Comparison of ENCODE assay signal across 8 cellular contexts in genomic region chr1:8985915-8986813, GRCh38. TPM values are rescaled to one million over a fixed set of nuclear protein-coding genes. Genes with fewer than 3 reads are reported as not detected.
DNase-seq lines count a peak whose midpoint lies in the region; ATAC-seq and TF ChIP-seq lines count a peak whose summit lies in the region.

No MANE protein-coding gene starts in this region.

- H3K4me3 ChIP-seq in right atrium auricular region, result no peak overlapping the region

- H3K36me3 Mint-ChIP-seq in T-helper 2 cell treated with Interferon-gamma antibody and Interleukin-4, amounts not matched to agents 5 μg/mL and 100 μg/mL, for 36 hours (ENCODE audit: low read depth), result no peaks in the 10 kb centered on the region
- H3K36me3 Mint-ChIP-seq in activated naive CD8-positive, alpha-beta T cell treated with anti-CD3 and anti-CD28 coated beads for 36 hours, result no peaks in the 10 kb centered on the region
- no peaks in the 10 kb centered on the region for H3K36me3 Mint-ChIP-seq in stimulated activated naive B cell treated with anti-CD40 and anti-IgM and Interleukin-4, amounts not matched to agents 10 μg/mL and 1 μg/mL and 100 μg/mL, for 72 hours
- H3K36me3 Mint-ChIP-seq in mesothelial cell of epicardium, result no peaks in the 10 kb centered on the region

- no peak for DNase-seq in T-helper 2 cell treated with Interferon-gamma antibody and Interleukin-4, amounts not matched to agents 5 μg/mL and 100 μg/mL, for 36 hours (ENCODE audit: low spot score)
- DNase-seq in T-helper 2 cell (no peak), right atrium auricular region (ENCODE audit: low spot score) (peak; percentile 84), NCI-H187 treated with DMSO at 0.1 percent for 48 hours (lab: John Stamatoyannopoulos, UW) (no peak), mesothelial cell of epicardium (ENCODE audit: low spot score in 2 of 2, unreplicated experiment in 2 of 2) (no peak)
- DNase-seq in activated naive CD8-positive, alpha-beta T cell treated with anti-CD3 and anti-CD28 coated beads for 36 hours, result no peak
- DNase-seq in stimulated activated naive B cell treated with anti-CD40 and anti-IgM and Interleukin-4, amounts not matched to agents 10 μg/mL and 1 μg/mL and 100 μg/mL, for 72 hours, result no peak
- DNase-seq in stimulated activated naive CD4-positive, alpha-beta T cell (lab: John Stamatoyannopoulos, UW), result no peak

- peaks cover 0 to 20% of the 10 kb centered on the region in 2 donors for H3K4me1 ChIP-seq in right atrium auricular region

- H3K36me3 ChIP-seq in right atrium auricular region, result no peaks in the 10 kb centered on the region

- no peaks in the 10 kb centered on the region for H3K9me3 Mint-ChIP-seq in T-helper 2 cell treated with Interferon-gamma antibody and Interleukin-4, amounts not matched to agents 5 μg/mL and 100 μg/mL, for 36 hours
- H3K9me3 Mint-ChIP-seq in activated naive CD8-positive, alpha-beta T cell treated with anti-CD3 and anti-CD28 coated beads for 36 hours, result no peaks in the 10 kb centered on the region
- no peaks in the 10 kb centered on the region for H3K9me3 Mint-ChIP-seq in stimulated activated naive B cell treated with anti-CD40 and anti-IgM and Interleukin-4, amounts not matched to agents 10 μg/mL and 1 μg/mL and 100 μg/mL, for 72 hours
- peaks cover under 1% of the 10 kb centered on the region for H3K9me3 Mint-ChIP-seq in mesothelial cell of epicardium

- peak overlapping the region; percentile 63 for H3K4me3 Mint-ChIP-seq in T-helper 2 cell treated with Interferon-gamma antibody and Interleukin-4, amounts not matched to agents 5 μg/mL and 100 μg/mL, for 36 hours
- H3K4me3 Mint-ChIP-seq in activated naive CD8-positive, alpha-beta T cell treated with anti-CD3 and anti-CD28 coated beads for 36 hours, result peak overlapping the region; percentile 57
- H3K4me3 Mint-ChIP-seq in stimulated activated naive B cell treated with anti-CD40 and anti-IgM and Interleukin-4, amounts not matched to agents 10 μg/mL and 1 μg/mL and 100 μg/mL, for 72 hours, result no peak overlapping the region
- H3K4me3 Mint-ChIP-seq in mesothelial cell of epicardium, result no peak overlapping the region

- H3K27me3 ChIP-seq in right atrium auricular region, result no peaks in the 10 kb centered on the region

- H3K4me1 Mint-ChIP-seq in T-helper 2 cell treated with Interferon-gamma antibody and Interleukin-4, amounts not matched to agents 5 μg/mL and 100 μg/mL, for 36 hours (ENCODE audit: low read depth), result peaks cover 28% of the 10 kb centered on the region
- peaks cover 29% of the 10 kb centered on the region for H3K4me1 Mint-ChIP-seq in activated naive CD8-positive, alpha-beta T cell treated with anti-CD3 and anti-CD28 coated beads for 36 hours
- H3K4me1 Mint-ChIP-seq in stimulated activated naive B cell treated with anti-CD40 and anti-IgM and Interleukin-4, amounts not matched to agents 10 μg/mL and 1 μg/mL and 100 μg/mL, for 72 hours, result peaks cover 10 to 16% of the 10 kb centered on the region in 2 donors
- no peaks in the 10 kb centered on the region for H3K4me1 Mint-ChIP-seq in mesothelial cell of epicardium

- TF ChIP-seq CTCF in right atrium auricular region (IDR thresholded peaks at IDR 0.05), result no peak
- no peak for TF ChIP-seq CTCF in mesothelial cell of epicardium (IDR thresholded peaks at IDR 0.05; ENCODE audit: unreplicated experiment)

- no peak for ATAC-seq in stimulated activated naive B cell treated with anti-CD40 and anti-IgM and Interleukin-4, amounts not matched to agents 10 μg/mL and 1 μg/mL and 100 μg/mL, for 72 hours (replicated peaks)

- peak overlapping the region; percentile 87 for H3K27ac Mint-ChIP-seq in T-helper 2 cell treated with Interferon-gamma antibody and Interleukin-4, amounts not matched to agents 5 μg/mL and 100 μg/mL, for 36 hours
- H3K27ac Mint-ChIP-seq in activated naive CD8-positive, alpha-beta T cell treated with anti-CD3 and anti-CD28 coated beads for 36 hours, result peak overlapping the region; percentile 87
- H3K27ac Mint-ChIP-seq in stimulated activated naive B cell treated with anti-CD40 and anti-IgM and Interleukin-4, amounts not matched to agents 10 μg/mL and 1 μg/mL and 100 μg/mL, for 72 hours, result peak overlapping the region; percentile 2
- H3K27ac Mint-ChIP-seq in mesothelial cell of epicardium, result no peak overlapping the region

- peak overlapping the region; percentile 62 to 70 for H3K27ac ChIP-seq in right atrium auricular region

- H3K9me3 ChIP-seq in right atrium auricular region, result no peaks in the 10 kb centered on the region

- peaks cover 3% of the 10 kb centered on the region for H3K27me3 Mint-ChIP-seq in T-helper 2 cell treated with Interferon-gamma antibody and Interleukin-4, amounts not matched to agents 5 μg/mL and 100 μg/mL, for 36 hours (ENCODE audit: low read depth)
- no peaks in the 10 kb centered on the region for H3K27me3 Mint-ChIP-seq in activated naive CD8-positive, alpha-beta T cell treated with anti-CD3 and anti-CD28 coated beads for 36 hours
- H3K27me3 Mint-ChIP-seq in stimulated activated naive B cell treated with anti-CD40 and anti-IgM and Interleukin-4, amounts not matched to agents 10 μg/mL and 1 μg/mL and 100 μg/mL, for 72 hours, result peaks cover 10 to 14% of the 10 kb centered on the region in 2 donors
- H3K27me3 Mint-ChIP-seq in mesothelial cell of epicardium (ENCODE audit: low read depth), result no peaks in the 10 kb centered on the region

RNA-seq across cellular contexts. Expression of gene SLC2A7, which starts 40.1 kb away (rescaled TPM):
- total RNA-seq in activated naive CD8-positive, alpha-beta T cell treated with anti-CD3 and anti-CD28 coated beads for 36 hours, result under 1 TPM in 1 of 2 experiments, not detected in 1; 0.14 TPM
- total RNA-seq in right atrium auricular region, result not detected
- total RNA-seq in mesothelial cell of epicardium, result not detected in 3 replicates

RNA-seq across cellular contexts. Expression of gene CA6, which starts 40.5 kb away (rescaled TPM):
- total RNA-seq in activated naive CD8-positive, alpha-beta T cell treated with anti-CD3 and anti-CD28 coated beads for 36 hours, result 10 to 100 TPM; 12.3 to 13.7 TPM
- total RNA-seq in right atrium auricular region, result not detected
- total RNA-seq in mesothelial cell of epicardium, result not detected in 3 replicates

Comparison
In these comparisons a context has a peak if more than half of its experiments do, and no peak if none do; other contexts are left out.
1. H3K4me3 Mint-ChIP-seq: peak in T-helper 2 cell treated with Interferon-gamma antibody and Interleukin-4, amounts not matched to agents 5 μg/mL and 100 μg/mL, for 36 hours (single experiment) and activated naive CD8-positive, alpha-beta T cell treated with anti-CD3 and anti-CD28 coated beads for 36 hours (single experiment); none in stimulated activated naive B cell treated with anti-CD40 and anti-IgM and Interleukin-4, amounts not matched to agents 10 μg/mL and 1 μg/mL and 100 μg/mL, for 72 hours (0 of 2) and mesothelial cell of epicardium (single experiment).
2. RNA of gene CA6, which starts 40.5 kb away (total RNA-seq): 12.3 to 13.7 TPM in activated naive CD8-positive, alpha-beta T cell treated with anti-CD3 and anti-CD28 coated beads for 36 hours; not detected in right atrium auricular region and not detected in mesothelial cell of epicardium; every median in the first group is over 10 times any median in the second.